Comparison of ENCODE assay signal across 8 cellular contexts in genomic region chr19:17309962-17310461, GRCh38. TPM values are rescaled to one million over a fixed set of nuclear protein-coding genes. Genes with fewer than 3 reads are reported as not detected.
DNase-seq lines count a peak whose midpoint lies in the region; ATAC-seq and TF ChIP-seq lines count a peak whose summit lies in the region.

No MANE protein-coding gene starts in this region.

- no peaks in the 10 kb centered on the region for H3K9me3 Mint-ChIP-seq in natural killer cell treated with Interleukin-12 subunit alpha and Interleukin-12 subunit beta and Interleukin-15 and Interleukin-18, amount 100 ng/mL, for 72 hours

- peaks cover 18% of the 10 kb centered on the region for H3K4me1 ChIP-seq in Karpas-422 (ENCODE audit: low read length)

- peaks cover 20% of the 10 kb centered on the region; the same call in 1 of the 2 replicates for H4K20me1 ChIP-seq in Karpas-422 (ENCODE audit: insufficient read depth, low read depth, low read length)

- no peak for DNase-seq in BJ (ENCODE audit: low read depth)
- DNase-seq in Karpas-422 = no peak
- no peak for DNase-seq in coronary artery (ENCODE audit: low spot score)
- DNase-seq in natural killer cell treated with Interleukin-12 subunit alpha and Interleukin-12 subunit beta and Interleukin-15 and Interleukin-18, amount 100 ng/mL, for 72 hours (ENCODE audit: low spot score) = no peak
- DNase-seq in AG08395 (ENCODE audit: low spot score) = no peak
- DNase-seq in GOT3 (lab: John Stamatoyannopoulos, UW) = no peak

- no peaks in the 10 kb centered on the region for H3K27me3 ChIP-seq in BJ (ENCODE audit: control insufficient read depth, insufficient read depth, low read length)
- H3K27me3 ChIP-seq in Karpas-422 (ENCODE audit: low read length) = no peaks in the 10 kb centered on the region

- H3K36me3 Mint-ChIP-seq in natural killer cell treated with Interleukin-12 subunit alpha and Interleukin-12 subunit beta and Interleukin-15 and Interleukin-18, amount 100 ng/mL, for 72 hours = no peaks in the 10 kb centered on the region

- H3K27ac Mint-ChIP-seq in natural killer cell treated with Interleukin-12 subunit alpha and Interleukin-12 subunit beta and Interleukin-15 and Interleukin-18, amount 100 ng/mL, for 72 hours = peak overlapping the region; percentile 81 to 95

- peak overlapping the region; percentile 83 for H3K4me3 ChIP-seq in BJ (ENCODE audit: low read depth, low read length)
- peak overlapping the region; percentile 97 for H3K4me3 ChIP-seq in Karpas-422 (ENCODE audit: low read length)
- peak overlapping the region; percentile 82 for H3K4me3 ChIP-seq in coronary artery

- H3K27me3 Mint-ChIP-seq in natural killer cell treated with Interleukin-12 subunit alpha and Interleukin-12 subunit beta and Interleukin-15 and Interleukin-18, amount 100 ng/mL, for 72 hours = no peaks in the 10 kb centered on the region

- H3K9me3 ChIP-seq in Karpas-422 (ENCODE audit: low read length) = no peaks in the 10 kb centered on the region

- peaks cover 40% of the 10 kb centered on the region for H3K79me2 ChIP-seq in Karpas-422 (ENCODE audit: low read length)

- H3K9ac ChIP-seq in Karpas-422 (ENCODE audit: low read length) = peak overlapping the region; percentile 96

- no peak overlapping the region for H2AFZ ChIP-seq in Karpas-422 (ENCODE audit: low read length)

- CTCF ChIA-PET in BJ (lab: Yijun Ruan, JAX) = no interaction called here

- peaks cover 10% of the 10 kb centered on the region for H3K36me3 ChIP-seq in BJ (ENCODE audit: control insufficient read depth, insufficient read depth, low read length)
- H3K36me3 ChIP-seq in Karpas-422 (ENCODE audit: insufficient read depth, low read length) = peaks cover 13% of the 10 kb centered on the region

- peaks cover 27 to 35% of the 10 kb centered on the region in 2 donors for H3K4me1 Mint-ChIP-seq in natural killer cell treated with Interleukin-12 subunit alpha and Interleukin-12 subunit beta and Interleukin-15 and Interleukin-18, amount 100 ng/mL, for 72 hours (ENCODE audit: low read depth in 2 of 2)

- H3K27ac ChIP-seq in Karpas-422 (ENCODE audit: low read length) (peak overlapping the region; percentile 43; the same call in 1 of the 2 replicates), coronary artery (peak overlapping the region; percentile 77 to 86)

- POLR2A ChIA-PET in BJ (lab: Charles Lee) = no interaction called here

- peak overlapping the region; percentile 83 for H3K4me2 ChIP-seq in Karpas-422 (ENCODE audit: low read depth, low read length, poor library complexity, severe bottlenecking)

- peak overlapping the region; percentile 99 for H3K4me3 Mint-ChIP-seq in natural killer cell treated with Interleukin-12 subunit alpha and Interleukin-12 subunit beta and Interleukin-15 and Interleukin-18, amount 100 ng/mL, for 72 hours

- no peak for ATAC-seq in natural killer cell treated with Interleukin-12 subunit alpha and Interleukin-12 subunit beta and Interleukin-15 and Interleukin-18, amount 100 ng/mL, for 72 hours
- ATAC-seq in GM21381 (IDR thresholded peaks at IDR 0.05; ENCODE audit: unreplicated experiment) = no peak
- ATAC-seq in GM19467 (IDR thresholded peaks at IDR 0.05; ENCODE audit: unreplicated experiment) = no peak

- TF ChIP-seq CTCF in BJ (IDR thresholded peaks at IDR 0.05; ENCODE audit: insufficient read depth, low read depth, low read length) = no peak
- no peak for TF ChIP-seq CTCF in coronary artery (IDR thresholded peaks at IDR 0.05)

- no peaks in the 10 kb centered on the region for H3K9me2 ChIP-seq in Karpas-422 (replicated peaks; ENCODE audit: insufficient read depth, low read length)

RNA-seq across cellular contexts. Expression of gene DDA1, which starts 0.6 kb away (rescaled TPM):
- polyA plus RNA-seq in BJ (2011; rRNA removed) = 52.7 and 55.6 TPM in 2 replicates
- polyA minus RNA-seq in BJ (2011; rRNA and poly(A)+ RNA removed) = 15.5 and 17.8 TPM in 2 replicates
- 24.4 and 33.0 TPM in 2 replicates for total RNA-seq in Karpas-422 (2014; rRNA removed; shearing (Covaris generic); ENCODE audit: low replicate concordance)
- total RNA-seq in natural killer cell treated with Interleukin-12 subunit alpha and Interleukin-12 subunit beta and Interleukin-15 and Interleukin-18, amount 100 ng/mL, for 72 hours = 10 to 100 TPM; 57.7 to 68.3 TPM

RNA-seq across cellular contexts. Expression of gene MRPL34, which starts 4.3 kb away (rescaled TPM):
- polyA plus RNA-seq in BJ (2011; rRNA removed) = 19.9 and 26.3 TPM in 2 replicates
- 4.7 and 4.9 TPM in 2 replicates for polyA minus RNA-seq in BJ (2011; rRNA and poly(A)+ RNA removed)
- 34.0 and 68.6 TPM in 2 replicates for total RNA-seq in Karpas-422 (2014; rRNA removed; shearing (Covaris generic); ENCODE audit: low replicate concordance)
- total RNA-seq in natural killer cell treated with Interleukin-12 subunit alpha and Interleukin-12 subunit beta and Interleukin-15 and Interleukin-18, amount 100 ng/mL, for 72 hours = 100 to 1,000 TPM in 1 of 2 donors, 10 to 100 TPM in 1; 61.4 to 106 TPM

RNA-seq across cellular contexts. Expression of gene ABHD8, which starts 6.8 kb away (rescaled TPM):
- 7.1 and 11.0 TPM in 2 replicates for polyA plus RNA-seq in BJ (2011; rRNA removed)
- 5.4 and 7.4 TPM in 2 replicates for polyA minus RNA-seq in BJ (2011; rRNA and poly(A)+ RNA removed)
- 0.37 and 2.0 TPM in 2 replicates for total RNA-seq in Karpas-422 (2014; rRNA removed; shearing (Covaris generic); ENCODE audit: low replicate concordance)
- total RNA-seq in natural killer cell treated with Interleukin-12 subunit alpha and Interleukin-12 subunit beta and Interleukin-15 and Interleukin-18, amount 100 ng/mL, for 72 hours = 1 to 10 TPM; 6.5 to 6.8 TPM

RNA-seq across cellular contexts. Expression of gene ANO8, which starts 24.6 kb away (rescaled TPM):
- 1.3 and 1.9 TPM in 2 replicates for polyA plus RNA-seq in BJ (2011; rRNA removed)
- polyA minus RNA-seq in BJ (2011; rRNA and poly(A)+ RNA removed) = 1.7 and 2.3 TPM in 2 replicates
- total RNA-seq in Karpas-422 (2014; rRNA removed; shearing (Covaris generic); ENCODE audit: low replicate concordance) = 0.82 and 2.3 TPM in 2 replicates
- total RNA-seq in natural killer cell treated with Interleukin-12 subunit alpha and Interleukin-12 subunit beta and Interleukin-15 and Interleukin-18, amount 100 ng/mL, for 72 hours = 1 to 10 TPM; 5.5 to 7.0 TPM

RNA-seq across cellular contexts. Expression of gene GTPBP3, which starts 27.3 kb away (rescaled TPM):
- 4.9 and 6.3 TPM in 2 replicates for polyA plus RNA-seq in BJ (2011; rRNA removed)
- polyA minus RNA-seq in BJ (2011; rRNA and poly(A)+ RNA removed) = 2.8 and 5.5 TPM in 2 replicates
- total RNA-seq in Karpas-422 (2014; rRNA removed; shearing (Covaris generic); ENCODE audit: low replicate concordance) = 29.3 and 88.1 TPM in 2 replicates
- total RNA-seq in natural killer cell treated with Interleukin-12 subunit alpha and Interleukin-12 subunit beta and Interleukin-15 and Interleukin-18, amount 100 ng/mL, for 72 hours = 10 to 100 TPM; 31.6 to 72.5 TPM
